Comparison of ENCODE assay signal across 8 cellular contexts in the genomic region with DNA sequence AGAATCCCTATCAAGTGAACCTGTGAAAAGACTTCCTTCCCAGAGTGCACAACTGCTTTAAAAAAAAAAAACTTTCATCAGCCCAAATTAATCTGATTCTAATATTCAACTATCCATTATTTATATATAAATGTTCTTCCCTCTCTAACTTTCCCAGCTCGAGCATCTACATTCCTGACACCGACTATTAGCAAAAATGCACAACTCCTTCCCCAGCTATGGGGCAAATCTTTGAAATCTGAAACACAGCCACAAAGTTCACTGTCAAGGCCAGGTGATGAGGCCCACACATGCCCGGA. TPM values are rescaled to one million over a fixed set of nuclear protein-coding genes. Genes with fewer than 3 reads are reported as not detected.
DNase-seq lines count a peak whose midpoint lies in the region; ATAC-seq, FAIRE-seq and TF ChIP-seq lines count a peak whose summit lies in the region.

No MANE protein-coding gene starts in this region.

- H3K9me3 Mint-ChIP-seq in T-helper 2 cell treated with Interferon-gamma antibody and Interleukin-4, amounts not matched to agents 5 μg/mL and 100 μg/mL, for 36 hours = no peaks in the 10 kb centered on the region
- no peaks in the 10 kb centered on the region for H3K9me3 Mint-ChIP-seq in activated naive CD8-positive, alpha-beta T cell (ENCODE audit: low read depth)

- dilution Hi-C loops in keratinocyte (cut with MboI; ENCODE audit: extremely low pct_ligation_motif_present, low sequenced_read_pairs) = no loop called here

- no peaks in the 10 kb centered on the region for H3K36me3 ChIP-seq in keratinocyte (ENCODE audit: control insufficient read depth in 2 of 2, extremely low read depth in 1 of 2, insufficient read depth in 2 of 2, low read length in 2 of 2)

- no peaks in the 10 kb centered on the region for H3K27me3 ChIP-seq in keratinocyte (ENCODE audit: control insufficient read depth, extremely low read depth, insufficient read depth, low read length)

- H3K4me1 Mint-ChIP-seq in T-helper 2 cell treated with Interferon-gamma antibody and Interleukin-4, amounts not matched to agents 5 μg/mL and 100 μg/mL, for 36 hours (ENCODE audit: low read depth) = peaks cover 50% of the 10 kb centered on the region
- peaks cover 56% of the 10 kb centered on the region for H3K4me1 Mint-ChIP-seq in activated naive CD8-positive, alpha-beta T cell (ENCODE audit: low read depth)

- peaks cover 8% of the 10 kb centered on the region for H3K36me3 Mint-ChIP-seq in T-helper 2 cell treated with Interferon-gamma antibody and Interleukin-4, amounts not matched to agents 5 μg/mL and 100 μg/mL, for 36 hours (ENCODE audit: low read depth)
- H3K36me3 Mint-ChIP-seq in activated naive CD8-positive, alpha-beta T cell = no peaks in the 10 kb centered on the region

- no peak for DNase-seq in T-helper 2 cell treated with Interferon-gamma antibody and Interleukin-4, amounts not matched to agents 5 μg/mL and 100 μg/mL, for 36 hours (ENCODE audit: low spot score)
- DNase-seq in T-helper 2 cell = no peak
- DNase-seq in keratinocyte (ENCODE audit: low read depth, low spot score) = no peak
- DNase-seq in substantia nigra (lab: John Stamatoyannopoulos, UW) = no peak
- no peak for DNase-seq in COLO829 (ENCODE audit: low spot score)

- H3K27ac Mint-ChIP-seq in T-helper 2 cell treated with Interferon-gamma antibody and Interleukin-4, amounts not matched to agents 5 μg/mL and 100 μg/mL, for 36 hours = peak overlapping the region; percentile 99
- H3K27ac Mint-ChIP-seq in activated naive CD8-positive, alpha-beta T cell = peak overlapping the region; percentile 94

- H4K20me1 ChIP-seq in keratinocyte (ENCODE audit: control insufficient read depth, extremely low read depth, insufficient read depth, low read length) = no peaks in the 10 kb centered on the region

- peaks cover 43% of the 10 kb centered on the region for H3K79me2 ChIP-seq in keratinocyte (ENCODE audit: control insufficient read depth, insufficient read depth, low read length)

- TF ChIP-seq CTCF in keratinocyte (optimal IDR thresholded peaks at IDR 0.05 in 1 of 3, IDR thresholded peaks at IDR 0.05 in 1 of 3, conservative IDR thresholded peaks at IDR 0.05 in 1 of 3; ENCODE audit: extremely low read depth in 1 of 3, insufficient read depth in 2 of 3, low read length in 3 of 3) = no peak

- H3K27ac ChIP-seq in keratinocyte (ENCODE audit: control insufficient read depth, insufficient read depth, low read length) (peak overlapping the region; percentile 65), substantia nigra (ENCODE audit: low read depth, low read length, poor library complexity, severe bottlenecking) (peak overlapping the region; percentile 97)

- peaks cover 9% of the 10 kb centered on the region for H3K4me1 ChIP-seq in keratinocyte (ENCODE audit: control insufficient read depth, extremely low read depth, insufficient read depth, low read length)

- H3K27me3 Mint-ChIP-seq in T-helper 2 cell treated with Interferon-gamma antibody and Interleukin-4, amounts not matched to agents 5 μg/mL and 100 μg/mL, for 36 hours (ENCODE audit: low read depth) = no peaks in the 10 kb centered on the region
- H3K27me3 Mint-ChIP-seq in activated naive CD8-positive, alpha-beta T cell = no peaks in the 10 kb centered on the region

- peak overlapping the region; percentile 67 to 86 (median 74) for H3K4me3 ChIP-seq in keratinocyte (ENCODE audit: control insufficient read depth in 2 of 3, extremely low read depth in 1 of 3, insufficient read depth in 2 of 3, low read depth in 1 of 3, low read length in 3 of 3)

- no peak for ATAC-seq in HG02870 (IDR thresholded peaks at IDR 0.05; ENCODE audit: unreplicated experiment)
- no peak for ATAC-seq in HG03108 (IDR thresholded peaks at IDR 0.05; ENCODE audit: unreplicated experiment)

- H2AFZ ChIP-seq in keratinocyte (ENCODE audit: control insufficient read depth, low read length) = peak overlapping the region; percentile 70

- peak overlapping the region; percentile 99 for H3K4me3 Mint-ChIP-seq in T-helper 2 cell treated with Interferon-gamma antibody and Interleukin-4, amounts not matched to agents 5 μg/mL and 100 μg/mL, for 36 hours
- H3K4me3 Mint-ChIP-seq in activated naive CD8-positive, alpha-beta T cell = peak overlapping the region; percentile 95

- H3K9me3 ChIP-seq in keratinocyte (ENCODE audit: control insufficient read depth, low read depth, low read length) = no peaks in the 10 kb centered on the region

- peak overlapping the region; percentile 76 for H3K9ac ChIP-seq in keratinocyte (ENCODE audit: control insufficient read depth, extremely low read depth, insufficient read depth, low read length)

- FAIRE-seq in keratinocyte (lab: Jason Lieb, UNC) = no peak

- peak overlapping the region; percentile 97 for H3K4me2 ChIP-seq in keratinocyte (ENCODE audit: control insufficient read depth, extremely low read depth, insufficient read depth, low read depth, low read length)

- no peaks in the 10 kb centered on the region for H3K9me1 ChIP-seq in keratinocyte (ENCODE audit: control insufficient read depth, extremely low read depth, insufficient read depth, low read length)

RNA-seq across cellular contexts. Expression of gene PHF21A, which starts 2.3 kb away (rescaled TPM):
- polyA plus RNA-seq in keratinocyte = 10.8 to 16.1 TPM (median 11.7 TPM) in 3 replicates
- 62.2 TPM for polyA plus RNA-seq in keratinocyte (2011; ENCODE audit: low read depth)
- 13.9 and 14.3 TPM in 2 replicates for polyA plus RNA-seq in keratinocyte (2011; cell fraction: cytosol; rRNA removed)
- polyA plus RNA-seq in keratinocyte (2011; cell fraction: nucleus; rRNA removed) = 39.6 and 45.4 TPM in 2 replicates
- polyA plus RNA-seq in keratinocyte (2012; ENCODE audit: low replicate concordance) = 12.0 and 13.3 TPM in 2 replicates
- polyA minus RNA-seq in keratinocyte = 11.6 to 19.3 TPM (median 13.3 TPM) in 3 replicates
- 10.0 TPM for polyA minus RNA-seq in keratinocyte (2011; cell fraction: cytosol; rRNA and poly(A)+ RNA removed)
- polyA minus RNA-seq in keratinocyte (2011; cell fraction: nucleus; rRNA and poly(A)+ RNA removed) = 10.9 and 32.7 TPM in 2 replicates
